In the genomic region with DNA sequence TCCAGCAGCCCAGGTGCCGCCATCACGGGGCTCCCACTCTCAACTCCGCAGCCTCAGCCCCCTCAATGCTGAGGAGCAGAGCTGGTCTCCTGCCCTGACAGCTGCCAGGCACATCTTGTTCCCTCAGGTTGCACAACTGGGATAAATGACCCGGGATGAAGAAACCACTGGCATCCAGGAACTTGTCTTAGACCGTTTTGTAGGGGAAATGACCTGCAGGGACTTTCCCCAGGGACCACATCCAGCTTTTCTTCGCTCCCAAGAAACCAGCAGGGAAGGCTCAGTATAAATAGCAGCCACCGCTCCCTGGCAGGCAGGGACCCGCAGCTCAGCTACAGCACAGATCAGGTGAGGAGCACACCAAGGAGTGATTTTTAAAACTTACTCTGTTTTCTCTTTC, we compare ENCODE assay signal across 15 cellular contexts. TPM values are rescaled to one million over a fixed set of nuclear protein-coding genes. Genes with fewer than 3 reads are reported as not detected.
DNase-seq lines count a peak whose midpoint lies in the region; ATAC-seq, FAIRE-seq and TF ChIP-seq lines count a peak whose summit lies in the region.
"Had no signal": no experiment of that assay in that cellular context is flagged by ENCODE, and none has a peak within 500 bp of the region (broad histone marks: within the 10 kb centered on the region; RNA-seq: fewer than 3 reads in every experiment).

A gene (plus strand): TSS at position 316 of the 400 bp plus-strand sequence. CDS start 624 bp downstream, outside the sequence.

- H3K4me3 ChIP-seq in mammary epithelial cell (replicated peaks in 1 of 3; ENCODE audit: insufficient read depth in 1 of 3, low read depth in 2 of 3, low read length in 3 of 3) (no peak within 1 kb of the TSS), HepG2 (replicated peaks in 1 of 3; ENCODE audit: insufficient read depth in 1 of 3, low read depth in 2 of 3, low read length in 3 of 3) (no peak within 1 kb of the TSS), skeletal muscle cell (ENCODE audit: low read depth, low read length) (no peak within 1 kb of the TSS), Caco-2 (ENCODE audit: low read depth, low read length) (no peak within 1 kb of the TSS)
- H3K4me3 ChIP-seq: ovary had no signal

- DNase-seq in GM19239 (ENCODE audit: insufficient read length, low spot score): no peak
- DNase-seq in mammary epithelial cell: peak; percentile 87
- DNase-seq in HepG2 (ENCODE audit: low spot score): no peak
- DNase-seq in skeletal muscle cell (ENCODE audit: low read depth): peak; percentile 20
- no peak for DNase-seq in NK-92 (lab: John Stamatoyannopoulos, UW; ENCODE audit: unreplicated experiment)
- no peak for DNase-seq in Caco-2
- DNase-seq in NCI-H774 (lab: John Stamatoyannopoulos, UW): no peak
- DNase-seq: activated CD4-positive, CD25-positive, alpha-beta regulatory T cell; erythroblast; NCI-H1092 treated with DMSO at 0.1 percent for 48 hours; NCI-H2227 treated with DMSO at 0.1 percent for 48 hours; ovary had no signal

- no peak within 1 kb of the TSS for H3K27ac ChIP-seq in mammary epithelial cell (ENCODE audit: insufficient read depth, low read depth, low read length)
- no peak within 1 kb of the TSS for H3K27ac ChIP-seq in HepG2 (ENCODE audit: extremely low read length, insufficient read depth, low read length)
- H3K27ac ChIP-seq: ovary had no signal

- no peaks in the 10 kb centered on the region for H3K27me3 Mint-ChIP-seq in Caco-2 (ENCODE audit: insufficient read depth, unreplicated experiment)
- H3K27me3 Mint-ChIP-seq: activated naive CD8-positive, alpha-beta T cell had no signal

- peak; percentile 14 for FAIRE-seq in GM19239 (lab: Jason Lieb, UNC)
- FAIRE-seq in HepG2 (lab: Jason Lieb, UNC): no peak

- H3K4me1 Mint-ChIP-seq in Caco-2 (ENCODE audit: low read depth, unreplicated experiment): peaks cover 7% of the 10 kb centered on the region

- WGBS in mammary epithelial cell (ENCODE audit: low coverage, missing lambda C conversion rate): 4% methylated on average over 7 of the region's 8 CpGs
- WGBS in HepG2 (ENCODE audit: low lambda C conversion rate): 45% methylated on average over 5 of the region's 8 CpGs

- peaks cover 17% of the 10 kb centered on the region for H3K4me1 ChIP-seq in mammary epithelial cell (ENCODE audit: insufficient read depth, low read length)
- peaks cover 45% of the 10 kb centered on the region for H3K4me1 ChIP-seq in HepG2 (ENCODE audit: insufficient read depth, low read length)
- peaks cover 15% of the 10 kb centered on the region for H3K4me1 ChIP-seq in Caco-2

- BruUV-seq in mammary epithelial cell (replicated peaks; lab: Mats Ljungman, UMichigan) (no TSS peak), HepG2 (replicated peaks; lab: Mats Ljungman, UMichigan) (no TSS peak), Caco-2 (replicated peaks; lab: Mats Ljungman, UMichigan) (no TSS peak)

- H3K27ac Mint-ChIP-seq in Caco-2 (ENCODE audit: unreplicated experiment): no peak within 1 kb of the TSS
- H3K27ac Mint-ChIP-seq: activated naive CD8-positive, alpha-beta T cell had no signal

- H3K9me3 ChIP-seq in mammary epithelial cell (replicated peaks; ENCODE audit: insufficient read depth, low read length): no peaks in the 10 kb centered on the region
- H3K9me3 ChIP-seq in HepG2 (ENCODE audit: low read length): no peaks in the 10 kb centered on the region
- no peaks in the 10 kb centered on the region for H3K9me3 ChIP-seq in Caco-2
- H3K9me3 ChIP-seq: ovary had no signal

- H3K79me2 ChIP-seq in mammary epithelial cell (ENCODE audit: insufficient read depth, low read length) (no peaks in the 10 kb centered on the region), HepG2 (ENCODE audit: insufficient read depth, low read length) (no peaks in the 10 kb centered on the region)

- peak within 1 kb of the TSS; percentile 62 for H3K4me2 ChIP-seq in mammary epithelial cell (ENCODE audit: insufficient read depth, low read depth, low read length)
- no peak within 1 kb of the TSS for H3K4me2 ChIP-seq in HepG2 (ENCODE audit: low read depth, low read length)

- no peak for TF ChIP-seq POLR2A in HepG2 (IDR thresholded peaks at IDR 0.05; ENCODE audit: insufficient read depth in 1 of 2, low read depth in 2 of 2, low read length in 2 of 2)

- H3K4me3 Mint-ChIP-seq in Caco-2 (ENCODE audit: unreplicated experiment): no peak within 1 kb of the TSS
- H3K4me3 Mint-ChIP-seq: activated naive CD8-positive, alpha-beta T cell had no signal

- TF ChIP-seq CTCF in mammary epithelial cell (conservative IDR thresholded peaks at IDR 0.05 in 1 of 2, IDR thresholded peaks at IDR 0.05 in 1 of 2; ENCODE audit: extremely low read depth in 1 of 2, insufficient read depth in 1 of 2, low read depth in 1 of 2, low read length in 2 of 2): no peak
- TF ChIP-seq CTCF in HepG2 (CRISPR knock-in tag; IDR thresholded peaks at IDR 0.05): no peak
- no peak for TF ChIP-seq CTCF in Caco-2 (IDR thresholded peaks at IDR 0.05; ENCODE audit: insufficient read depth in 1 of 2, low read depth in 1 of 2, low read length in 1 of 2, severe bottlenecking in 1 of 2, unreplicated experiment in 1 of 2)

- ATAC-seq in HepG2 (no peak), GM21515 (IDR thresholded peaks at IDR 0.05; ENCODE audit: unreplicated experiment) (no peak)

- CTCF ChIA-PET in mammary epithelial cell (lab: Charles Lee; ENCODE audit: low non-redundant PET) (no interaction called here), HepG2 (lab: Yijun Ruan, JAX; ENCODE audit: low intra/inter-chr PET ratio, low total read pairs) (no interaction called here), Caco-2 (lab: Charles Lee) (no interaction called here)

- H3K36me3 ChIP-seq in mammary epithelial cell (ENCODE audit: insufficient read depth, low read length) (no peaks in the 10 kb centered on the region), HepG2 (replicated peaks in 1 of 2; ENCODE audit: control insufficient read depth in 1 of 2, insufficient read depth in 2 of 2, low read length in 2 of 2) (no peaks in the 10 kb centered on the region), Caco-2 (ENCODE audit: control insufficient read depth, insufficient read depth, low read length) (no peaks in the 10 kb centered on the region)
- H3K36me3 ChIP-seq: ovary had no signal

- no peak within 1 kb of the TSS for H3K9ac ChIP-seq in mammary epithelial cell (ENCODE audit: insufficient read depth, low read length)
- H3K9ac ChIP-seq in HepG2 (ENCODE audit: insufficient read depth, low read depth, low read length): no peak within 1 kb of the TSS

- no peak for TF ChIP-seq RAD21 in HepG2 (CRISPR knock-in tag; IDR thresholded peaks at IDR 0.05)

- POLR2A ChIA-PET in HepG2 (lab: Yijun Ruan, JAX) (no interaction called here), Caco-2 (lab: Charles Lee) (interaction anchor here (0.7 kb wide), 1 partner anchor 44 kb away, joined by 3 read pairs; no protein-coding TSS in a partner anchor)

- peak within 1 kb of the TSS; percentile 78 for H2AFZ ChIP-seq in mammary epithelial cell (ENCODE audit: low read depth, low read length)
- H2AFZ ChIP-seq in HepG2 (ENCODE audit: low read length): no peak within 1 kb of the TSS

- no peaks in the 10 kb centered on the region for H4K20me1 ChIP-seq in mammary epithelial cell (ENCODE audit: insufficient read depth, low read length)
- no peaks in the 10 kb centered on the region for H4K20me1 ChIP-seq in HepG2 (ENCODE audit: insufficient read depth, low read length)

- H3K9me3 Mint-ChIP-seq in Caco-2 (ENCODE audit: unreplicated experiment): no peaks in the 10 kb centered on the region

- dilution Hi-C loops in mammary epithelial cell (cut with HindIII; ENCODE audit: low sequenced_read_pairs): no loop called here

- no peak for TF ChIP-seq EP300 in HepG2 (IDR thresholded peaks at IDR 0.05; ENCODE audit: low read depth in 2 of 2, low read length in 2 of 2)
- TF ChIP-seq EP300 in HepG2 (CRISPR knock-in tag; IDR thresholded peaks at IDR 0.05; ENCODE audit: borderline replicate concordance): no peak

- H3K27me3 ChIP-seq in mammary epithelial cell (ENCODE audit: insufficient read depth, low read length) (no peaks in the 10 kb centered on the region), HepG2 (ENCODE audit: control insufficient read depth in 1 of 2, insufficient read depth in 2 of 2, low read length in 2 of 2) (no peaks in the 10 kb centered on the region), Caco-2 (replicated peaks; ENCODE audit: control insufficient read depth, insufficient read depth, low read length) (no peaks in the 10 kb centered on the region)
- H3K27me3 ChIP-seq: ovary had no signal

- intact Hi-C loops in mammary epithelial cell (cut with micrococcal nuclease): no loop called here
- intact Hi-C loops in HepG2 (cut with micrococcal nuclease; ENCODE audit: unreplicated experiment): no loop called here
- intact Hi-C loops in Caco-2 (cut with micrococcal nuclease; ENCODE audit: unreplicated experiment): no loop called here

- H3K36me3 Mint-ChIP-seq in Caco-2 (ENCODE audit: insufficient read depth, unreplicated experiment): no peaks in the 10 kb centered on the region
- H3K36me3 Mint-ChIP-seq: activated naive CD8-positive, alpha-beta T cell had no signal

- in situ Hi-C loops in mammary epithelial cell (cut with MboI; ENCODE audit: low sequenced_read_pairs in 2 of 2): no loop called here
- in situ Hi-C loops in HepG2 (cut with HindIII; ENCODE audit: extremely low pct_ligation_motif_present, low pct_unique_long_range_greater_than_20kb): no loop called here

RNA-seq across cellular contexts. Expression of the gene that starts here (rescaled TPM):
- total RNA-seq in mammary epithelial cell: 100 to 1,000 TPM in 1 of 2 donors, 10 to 100 TPM in 1; 18.2 to 169 TPM
- 113 TPM for polyA plus RNA-seq in mammary epithelial cell
- 140 TPM for polyA minus RNA-seq in mammary epithelial cell
- total RNA-seq in HepG2 (2016; rRNA removed; fragmentation: Illumina TruSeq; extraction: Trizol): not detected in 2 replicates
- not detected in 2 replicates for total RNA-seq in HepG2 (2016; cell fraction: cytosol; rRNA removed; fragmentation: Illumina TruSeq; extraction: Trizol; ENCODE audit: low read depth)
- total RNA-seq in HepG2 (2016; cell fraction: insoluble cytoplasmic fraction; rRNA removed; fragmentation: Illumina TruSeq; extraction: Trizol): not detected in 2 replicates
- not detected in 2 replicates for total RNA-seq in HepG2 (2016; cell fraction: membrane; rRNA removed; fragmentation: Illumina TruSeq; extraction: Trizol)
- not detected in 2 replicates for total RNA-seq in HepG2 (2016; cell fraction: nucleus; rRNA removed; fragmentation: Illumina TruSeq; extraction: Trizol)
- not detected in 2 replicates for polyA plus RNA-seq in HepG2 (2011; rRNA removed)
- not detected in 2 replicates for polyA plus RNA-seq in HepG2 (2011; cell fraction: cytosol; rRNA removed)
- not detected in 2 replicates for polyA plus RNA-seq in HepG2 (2011; cell fraction: nucleus; rRNA removed)
- polyA plus RNA-seq in HepG2 (2012): not detected in 2 replicates
- polyA plus RNA-seq in HepG2 (2016; cell fraction: cytosol; fragmentation: Illumina TruSeq; extraction: Trizol; ENCODE audit: low read depth): not detected in 2 replicates
- polyA plus RNA-seq in HepG2 (2016; cell fraction: insoluble cytoplasmic fraction; fragmentation: Illumina TruSeq; extraction: Trizol; ENCODE audit: low read depth): not detected in 2 replicates
- polyA plus RNA-seq in HepG2 (2016; cell fraction: membrane; fragmentation: Illumina TruSeq; extraction: Trizol; ENCODE audit: low read depth): not detected in 2 replicates
- polyA plus RNA-seq in HepG2 (2016; cell fraction: nucleus; fragmentation: Illumina TruSeq; extraction: Trizol; ENCODE audit: insufficient read depth, low read depth): not detected in 2 replicates
- polyA minus RNA-seq in HepG2 (2011; rRNA and poly(A)+ RNA removed; ENCODE audit: low replicate concordance): not detected in 2 replicates
- polyA minus RNA-seq in HepG2 (2011; cell fraction: cytosol; rRNA and poly(A)+ RNA removed): not detected in 2 replicates
- polyA minus RNA-seq in HepG2 (2011; cell fraction: nucleus; rRNA and poly(A)+ RNA removed): not detected in 2 replicates
- total RNA-seq in Caco-2 (2022): not detected in 2 replicates
- total RNA-seq: temporal lobe had no signal

Comparison
In these comparisons a context has a peak if more than half of its experiments do, and no peak if none do; other contexts are left out.
1. RNA of the gene that starts here (total RNA-seq): 18.2 to 169 TPM in mammary epithelial cell; not detected in HepG2 and not detected in Caco-2; every median in the first group is over 10 times any median in the second.
2. RNA of the gene that starts here (polyA plus RNA-seq): 113 TPM in mammary epithelial cell (single experiment); not detected in HepG2; every median in the first group is over 100 times any median in the second.
3. DNase-seq: peak in mammary epithelial cell (single experiment) and skeletal muscle cell (single experiment); none in GM19239 (single experiment), HepG2 (single experiment), NK-92 (single experiment), Caco-2 (0 of 2) and NCI-H774 (single experiment).